Comparison of ENCODE assay signal across 14 cellular contexts in the genomic region with DNA sequence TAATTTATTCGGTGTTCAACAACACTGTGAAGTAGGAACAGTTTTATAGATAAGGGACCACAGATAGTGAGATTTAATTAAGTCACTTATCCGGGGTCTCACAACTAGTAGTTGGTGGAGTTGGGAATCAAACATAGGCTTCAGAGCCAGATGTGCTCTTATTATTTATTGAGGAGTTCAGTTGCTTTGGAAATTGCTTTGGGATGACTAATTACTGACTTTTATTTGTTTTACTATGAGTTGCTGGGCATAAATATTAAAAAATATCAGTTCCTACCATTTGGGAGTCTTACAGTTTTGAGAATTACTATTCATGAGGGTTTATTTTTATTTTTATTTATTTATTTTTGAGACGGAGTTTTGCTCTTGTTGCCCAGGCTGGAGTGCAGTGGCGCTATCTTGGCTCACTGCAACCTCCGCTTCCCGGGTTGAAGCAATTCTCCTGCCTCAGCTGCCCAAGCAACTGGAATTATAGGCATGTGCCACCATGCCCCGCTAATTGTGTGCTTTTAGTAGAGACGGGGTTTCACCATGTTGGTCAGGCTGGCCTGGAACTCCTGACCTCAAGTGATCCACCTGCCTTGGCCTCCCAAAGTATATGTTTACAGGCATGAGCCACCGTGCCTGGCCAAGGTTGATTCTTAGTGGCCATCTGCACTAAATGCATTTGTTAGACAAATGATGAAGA. TPM values are rescaled to one million over a fixed set of nuclear protein-coding genes. Genes with fewer than 3 reads are reported as not detected.
DNase-seq lines count a peak whose midpoint lies in the region; ATAC-seq and TF ChIP-seq lines count a peak whose summit lies in the region.
"Had no signal": no experiment of that assay in that cellular context is flagged by ENCODE, and none has a peak within 500 bp of the region (broad histone marks: within the 10 kb centered on the region; RNA-seq: fewer than 3 reads in every experiment).

No MANE protein-coding gene starts in this region.

- TF ChIP-seq POLR2A in IMR-90 (IDR thresholded peaks at IDR 0.05; ENCODE audit: low read depth, low read length) (no peak), esophagus muscularis mucosa (IDR thresholded peaks at IDR 0.05; ENCODE audit: low read depth) (no peak), sigmoid colon (IDR thresholded peaks at IDR 0.05) (no peak)

- H3K27me3 ChIP-seq in IMR-90 (ENCODE audit: control insufficient read depth, insufficient read depth, low read length): no peaks in the 10 kb centered on the region
- no peaks in the 10 kb centered on the region for H3K27me3 ChIP-seq in esophagus muscularis mucosa
- H3K27me3 ChIP-seq in sigmoid colon: no peaks in the 10 kb centered on the region
- H3K27me3 ChIP-seq: ovary, upper lobe of right lung had no signal

- no peak overlapping the region for H2BK20ac ChIP-seq in IMR-90 (ENCODE audit: low read depth, low read length)

- H3K4me3 Mint-ChIP-seq in CD14-positive monocyte: no peak overlapping the region
- H3K4me3 Mint-ChIP-seq: activated B cell treated with CpG ODN at 0.5 μM for 24 hours had no signal

- no peak for DNase-seq in CD14-positive monocyte (ENCODE audit: low spot score)
- DNase-seq in IMR-90: peak; percentile 49
- DNase-seq in esophagus muscularis mucosa (ENCODE audit: extremely low spot score): no peak
- no peak for DNase-seq in sigmoid colon
- no peak for DNase-seq in SHP77 treated with DMSO at 0.1 percent for 48 hours (lab: John Stamatoyannopoulos, UW)
- DNase-seq in stimulated activated CD4-positive, alpha-beta T cell treated with anti-CD3 and anti-CD28 coated beads, Interleukin-15, amount 100 ng/mL, for 24 hours: no peak
- no peak for DNase-seq in cortex of kidney (lab: John Stamatoyannopoulos, UW)
- DNase-seq in SIG-M5 treated with dmso at 0.1 percent for 504 hours (lab: John Stamatoyannopoulos, UW; ENCODE audit: unreplicated experiment): no peak
- DNase-seq: activated B cell treated with CpG ODN at 0.5 μM for 24 hours, NCI-H1417, NCI-H345, ovary, upper lobe of right lung had no signal

- dilution Hi-C loops in IMR-90 (cut with HindIII; ENCODE audit: low sequenced_read_pairs, unreplicated experiment): no loop called here

- peaks cover 24% of the 10 kb centered on the region for H3K9me1 ChIP-seq in IMR-90 (ENCODE audit: insufficient read depth, low read length)

- H3K9me3 ChIP-seq in IMR-90 (ENCODE audit: control insufficient read depth, insufficient read depth, low read length) (no peaks in the 10 kb centered on the region), esophagus muscularis mucosa (no peaks in the 10 kb centered on the region), sigmoid colon (no peaks in the 10 kb centered on the region)
- H3K9me3 ChIP-seq: ovary, upper lobe of right lung had no signal

- POLR2A ChIA-PET in IMR-90 (lab: Charles Lee; ENCODE audit: unreplicated experiment): no interaction called here

- BruUV-seq in IMR-90 (replicated peaks; lab: Mats Ljungman, UMichigan): no TSS peak

- no peak overlapping the region for H2AK9ac ChIP-seq in IMR-90 (replicated peaks; ENCODE audit: low read depth, low read length, poor library complexity)

- no peak overlapping the region for H4K5ac ChIP-seq in IMR-90 (ENCODE audit: low read depth, low read length)

- H3K56ac ChIP-seq in IMR-90 (ENCODE audit: extremely low read depth, insufficient read depth, low read length): no peak overlapping the region

- no peaks in the 10 kb centered on the region for H3K27me3 Mint-ChIP-seq in CD14-positive monocyte (ENCODE audit: low read depth in 3 of 3)
- H3K27me3 Mint-ChIP-seq: activated B cell treated with CpG ODN at 0.5 μM for 24 hours had no signal

- no peak overlapping the region for H4K8ac ChIP-seq in IMR-90 (ENCODE audit: low read depth in 2 of 2, low read length in 2 of 2)

- peaks cover 0 to 65% of the 10 kb centered on the region in 2 experiments; a peak in 3 of 4 replicates for H3K79me1 ChIP-seq in IMR-90 (ENCODE audit: low read depth in 1 of 2, low read length in 2 of 2)

- peaks cover 28% of the 10 kb centered on the region for H3K4me1 Mint-ChIP-seq in CD14-positive monocyte

- peak overlapping the region; percentile 35; the same call in 1 of the 2 replicates for H3K18ac ChIP-seq in IMR-90 (ENCODE audit: low read depth, low read length)

- peak; percentile 15; the same call in 1 of the 2 replicates for ATAC-seq in IMR-90 (ENCODE audit: low read depth)
- ATAC-seq: activated naive CD4-positive, alpha-beta T cell treated with anti-CD3 and anti-CD28 coated beads, Interleukin-2, amount 50 U/mL, for 72 hours; upper lobe of right lung had no signal

- TF ChIP-seq EP300 in esophagus muscularis mucosa (IDR thresholded peaks at IDR 0.05) (no peak), sigmoid colon (IDR thresholded peaks at IDR 0.05) (no peak)

- intact Hi-C loops in CD14-positive monocyte (cut with micrococcal nuclease): no loop called here
- intact Hi-C loops in IMR-90 (cut with micrococcal nuclease): no loop called here
- intact Hi-C loops in esophagus muscularis mucosa (cut with DNase I): no loop called here
- intact Hi-C loops in sigmoid colon (cut with DNase I): no loop called here

- peaks cover 17 to 23% of the 10 kb centered on the region in 2 donors for H3K36me3 Mint-ChIP-seq in CD14-positive monocyte

- 74% methylated on average over 3 of the region's 9 CpGs; no CpG with 5 or more reads in 1 of the 2 experiments for WGBS in IMR-90 (ENCODE audit: extremely low coverage in 2 of 2, insufficient read length in 1 of 2), 2 experiments
- WGBS in esophagus muscularis mucosa: 79% methylated on average over 9 of the region's 9 CpGs
- WGBS in sigmoid colon, 2 donors: 87 to 91% methylated on average over 9 of the region's 9 CpGs

- H3K4ac ChIP-seq in IMR-90 (ENCODE audit: low read depth, low read length): no peak overlapping the region

- H3K27ac Mint-ChIP-seq in CD14-positive monocyte: peak overlapping the region in 4 of 7 donors; percentile 15 to 57 (median 39)
- H3K27ac Mint-ChIP-seq: activated B cell treated with CpG ODN at 0.5 μM for 24 hours; activated naive CD4-positive, alpha-beta T cell treated with anti-CD3 and anti-CD28 coated beads, Interleukin-2, amount 50 U/mL, for 72 hours had no signal

- H3K4me3 ChIP-seq in IMR-90 (ENCODE audit: insufficient read depth, low read depth, low read length) (no peak overlapping the region), esophagus muscularis mucosa (no peak overlapping the region), sigmoid colon (no peak overlapping the region)
- H3K4me3 ChIP-seq: ovary, upper lobe of right lung had no signal

- no peak for TF ChIP-seq RAD21 in IMR-90 (IDR thresholded peaks at IDR 0.05; ENCODE audit: low read length)

- TF ChIP-seq CTCF in CD14-positive monocyte (IDR thresholded peaks at IDR 0.05) (no peak), IMR-90 (conservative IDR thresholded peaks at IDR 0.05; ENCODE audit: low read depth, low read length) (no peak), esophagus muscularis mucosa (IDR thresholded peaks at IDR 0.05) (no peak), sigmoid colon (IDR thresholded peaks at IDR 0.05) (no peak)

- H3K36me3 ChIP-seq in IMR-90 (ENCODE audit: control insufficient read depth, insufficient read depth, low read length): no peaks in the 10 kb centered on the region; the same call in 1 of the 2 replicates
- H3K36me3 ChIP-seq in esophagus muscularis mucosa: peaks cover 0 to 3% (median 0%) of the 10 kb centered on the region in 4 donors
- no peaks in the 10 kb centered on the region for H3K36me3 ChIP-seq in sigmoid colon
- H3K36me3 ChIP-seq: ovary, upper lobe of right lung had no signal

- H3K27ac ChIP-seq in IMR-90 (ENCODE audit: insufficient read depth, low read length): 0 out of 2 replicates have a peak overlapping the region, but pooled peaks have one; percentile 13
- peak overlapping the region; percentile 25 to 48 (median 36) for H3K27ac ChIP-seq in esophagus muscularis mucosa (replicated peaks in 1 of 4)
- peak overlapping the region in 3 of 4 donors; percentile 0 to 20 (median 17) for H3K27ac ChIP-seq in sigmoid colon
- H3K27ac ChIP-seq: ovary, upper lobe of right lung had no signal

- no peak overlapping the region for H2BK120ac ChIP-seq in IMR-90 (ENCODE audit: low read depth, low read length)

- no peak overlapping the region for H2AK5ac ChIP-seq in IMR-90 (ENCODE audit: low read depth, low read length)

- H3K4me1 ChIP-seq in IMR-90 (ENCODE audit: control insufficient read depth, insufficient read depth, low read length): peaks cover 17% of the 10 kb centered on the region
- peaks cover 55 to 98% (median 95%) of the 10 kb centered on the region in 4 donors for H3K4me1 ChIP-seq in esophagus muscularis mucosa
- peaks cover 0 to 85% (median 67%) of the 10 kb centered on the region in 4 donors for H3K4me1 ChIP-seq in sigmoid colon

- CTCF ChIA-PET in IMR-90 (lab: Yijun Ruan, JAX): no interaction called here

- H4K20me1 ChIP-seq in IMR-90 (ENCODE audit: insufficient read depth, low read length): peaks cover 92% of the 10 kb centered on the region

- H2BK5ac ChIP-seq in IMR-90 (ENCODE audit: low read depth, low read length, poor library complexity, severe bottlenecking): peak overlapping the region; percentile 66

- H2BK15ac ChIP-seq in IMR-90 (ENCODE audit: low read depth, low read length): no peak overlapping the region

- no peak overlapping the region for H3K9ac ChIP-seq in IMR-90 (ENCODE audit: low read depth, low read length)

- no peak overlapping the region for H3K14ac ChIP-seq in IMR-90 (replicated peaks; ENCODE audit: low read depth, low read length)

- H2AFZ ChIP-seq in IMR-90 (replicated peaks; ENCODE audit: low read length, poor library complexity): no peak overlapping the region

- no peak overlapping the region; the same call in 1 of the 2 replicates for H3K4me2 ChIP-seq in IMR-90 (ENCODE audit: low read depth, low read length)

- 0 out of 2 replicates have a peak overlapping the region, but pooled peaks have one; percentile 22 for H3K23ac ChIP-seq in IMR-90 (ENCODE audit: low read depth, low read length)

- H4K91ac ChIP-seq in IMR-90 (ENCODE audit: insufficient read depth, low read depth, low read length): no peak overlapping the region

- in situ Hi-C loops in IMR-90 (cut with MboI; ENCODE audit: low sequenced_read_pairs): no loop called here

- H3K9me3 Mint-ChIP-seq in CD14-positive monocyte: no peaks in the 10 kb centered on the region

RNA-seq across cellular contexts. Expression of a gene that starts 27.7 kb away (rescaled TPM):
- polyA plus RNA-seq in CD14-positive monocyte (10 to 100 TPM; 35.7 to 63.4 TPM), IMR-90 (2012; rRNA removed) (48.9 and 60.6 TPM in 2 replicates), sigmoid colon (10 to 100 TPM; 25.4 to 52.0 (median 30.6) TPM)
- total RNA-seq in IMR-90 (2012; rRNA removed) (66.5 and 73.9 TPM in 2 replicates), esophagus muscularis mucosa (100 to 1,000 TPM in 2 of 4 donors, 10 to 100 TPM in 2; 90.3 to 116 (median 104) TPM), sigmoid colon (100 to 1,000 TPM in 1 of 4 donors, 10 to 100 TPM in 3; 77.8 to 104 (median 89.9) TPM)
- polyA plus RNA-seq in IMR-90 (2012; cell fraction: cytosol; rRNA removed): 13.2 and 15.1 TPM in 2 replicates
- 11.6 and 41.9 TPM in 2 replicates for polyA plus RNA-seq in IMR-90 (2012; cell fraction: nucleus; rRNA removed; ENCODE audit: low replicate concordance)

RNA-seq across cellular contexts. Expression of a gene that starts 54.2 kb away (rescaled TPM):
- not detected for polyA plus RNA-seq in CD14-positive monocyte
- 1.8 and 1.9 TPM in 2 replicates for total RNA-seq in IMR-90 (2012; rRNA removed)
- 11.0 and 11.9 TPM in 2 replicates for polyA plus RNA-seq in IMR-90 (2012; rRNA removed)
- 2.6 and 2.9 TPM in 2 replicates for polyA plus RNA-seq in IMR-90 (2012; cell fraction: cytosol; rRNA removed)
- polyA plus RNA-seq in IMR-90 (2012; cell fraction: nucleus; rRNA removed; ENCODE audit: low replicate concordance): 65.3 and 92.1 TPM in 2 replicates
- 1 to 10 TPM in 2 of 4 donors, under 1 TPM in 2; 0.26 to 2.0 (median 1.1) TPM for total RNA-seq in esophagus muscularis mucosa
- 1 to 10 TPM in 2 of 4 donors, under 1 TPM in 2; 0.16 to 3.0 (median 1.0) TPM for total RNA-seq in sigmoid colon
- 1 to 10 TPM; 1.8 to 7.4 (median 5.8) TPM for polyA plus RNA-seq in sigmoid colon
